In the genomic region with DNA sequence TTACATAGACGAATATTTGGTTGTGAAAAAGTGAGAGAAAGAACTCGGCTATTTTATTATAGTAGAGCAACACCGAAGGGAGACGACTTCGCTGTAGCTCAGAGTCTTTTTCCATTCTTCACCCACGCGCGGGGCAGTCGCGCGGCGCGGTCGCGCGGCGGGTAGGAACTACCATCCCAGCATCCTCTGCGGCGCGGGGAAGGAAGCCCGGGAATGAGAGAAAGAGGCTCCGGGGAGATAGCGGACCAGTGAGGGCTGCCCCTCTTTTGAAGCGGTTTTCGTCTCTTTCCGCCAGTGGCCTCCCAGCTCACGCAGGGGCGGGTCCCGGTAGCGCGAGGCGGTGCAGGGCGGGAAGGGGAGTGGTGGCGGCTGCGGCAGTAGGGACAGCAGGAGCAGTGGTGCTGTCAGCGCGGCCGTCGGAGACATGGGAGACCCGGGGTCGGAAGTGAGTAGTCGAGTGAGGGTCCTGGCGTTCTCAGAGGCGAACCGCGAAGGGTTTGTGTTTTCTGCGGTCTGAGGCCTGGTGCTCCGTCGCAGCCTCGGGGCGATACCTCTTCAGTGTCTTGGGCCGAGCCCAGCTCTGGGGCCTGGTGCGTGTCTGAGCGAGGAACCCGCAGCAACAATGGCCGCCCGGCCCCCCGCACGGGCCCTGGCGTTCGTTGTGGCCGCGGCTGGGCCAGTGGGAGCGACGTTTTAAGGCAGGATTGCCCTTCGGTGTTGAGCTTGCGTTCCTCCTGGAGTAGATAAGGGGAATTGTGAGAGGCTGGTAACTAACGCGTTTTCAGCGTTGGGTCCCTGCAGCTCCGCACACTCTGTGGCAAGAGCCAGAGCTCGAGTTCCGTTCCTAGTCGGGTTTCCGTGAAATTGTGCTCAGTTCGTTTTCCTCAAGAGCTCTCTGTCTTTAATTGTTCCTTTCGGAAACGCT, we compare ENCODE assay signal across 1 cellular context.
TF ChIP-seq lines count a peak whose summit lies in the region.

Gene KIAA1586, plus strand, starts transcription at position 362 of the 925 bp plus-strand sequence. Its CDS starts 63 bp downstream, at position 425.

TF ChIP-seq in liver, 16 proteins besides CTCF, POLR2A, EP300 and RAD21 (continued from another document):
- peak; percentile 82 for TF ChIP-seq REST (IDR thresholded peaks at IDR 0.05)
- peak; percentile 36 to 82 for TF ChIP-seq GABPA (IDR thresholded peaks at IDR 0.05 in 1 of 2, conservative IDR thresholded peaks at IDR 0.05 in 1 of 2)
- TF ChIP-seq NR2F2 (IDR thresholded peaks at IDR 0.05) = peak; percentile 25
- TF ChIP-seq RXRA (IDR thresholded peaks at IDR 0.05) = peak; percentile 22 to 23
